Comparison of ENCODE assay signal across 30 cellular contexts in the genomic region with DNA sequence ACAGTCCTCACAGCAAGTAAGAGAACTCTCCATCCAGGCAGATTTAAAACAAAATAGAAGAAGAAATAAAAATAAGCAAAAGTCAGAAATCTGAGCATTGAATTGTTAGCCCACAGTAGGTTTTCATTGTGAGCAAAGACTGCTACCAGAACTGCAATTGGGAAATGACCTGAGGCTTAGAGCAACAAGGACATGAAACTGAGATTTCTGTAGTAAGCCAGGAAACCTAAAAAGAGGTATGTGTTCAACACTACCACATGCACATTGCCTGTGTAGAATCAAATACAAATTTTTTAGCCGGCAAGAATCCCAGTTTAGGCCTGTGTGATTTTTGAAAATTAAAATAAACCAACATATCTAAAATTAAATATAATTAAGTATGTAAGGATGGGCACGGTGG.
"Had no signal": no experiment of that assay in that cellular context is flagged by ENCODE, and none has a peak within 500 bp of the region (broad histone marks: within the 10 kb centered on the region; RNA-seq: fewer than 3 reads in every experiment).

No MANE protein-coding gene starts in this region.

- H3K27ac ChIP-seq: adrenal gland, ascending aorta, body of pancreas, brain microvascular endothelial cell, breast epithelium, cardiac muscle cell had no signal

- H3K4me3 ChIP-seq: adrenal gland, ascending aorta, body of pancreas, breast epithelium, cardiac muscle cell had no signal

- H3K4me1 ChIP-seq: adrenal gland, ascending aorta, body of pancreas, breast epithelium had no signal

- H3K9me3 ChIP-seq: adrenal gland, ascending aorta, body of pancreas had no signal

- ATAC-seq: activated naive CD4-positive, alpha-beta T cell treated with anti-CD3 and anti-CD28 coated beads, Interleukin-2, amount 50 U/mL, for 72 hours; activated naive CD8-positive, alpha-beta T cell treated with anti-CD3 and anti-CD28 coated beads, Interleukin-2, amount 50 U/mL, for 24 hours; activated T-cell treated with anti-CD3 and anti-CD28 coated beads, Interleukin-2, amount 50 U/mL, for 4 hours; activated T-cell treated with anti-CD3 and anti-CD28 coated beads, Interleukin-2, amount 50 U/mL, for 72 hours; activated T-helper 17 cell treated with anti-CD3 and anti-CD28 coated beads, Interleukin-2, amount 50 U/mL, for 72 hours; body of pancreas had no signal

- H3K27me3 ChIP-seq: adrenal gland, ascending aorta, body of pancreas, brain microvascular endothelial cell, breast epithelium, cardiac muscle cell had no signal

- DNase-seq: activated effector memory CD4-positive, alpha-beta T cell treated with anti-CD3 and anti-CD28 coated beads, Interleukin-2, amount 50 U/mL, for 16 hours; activated effector memory CD4-positive, alpha-beta T cell treated with Interleukin-2 at 50 U/mL for 16 hours; activated gamma-delta T cell; activated gamma-delta T cell treated with Interleukin-2 at 50 U/mL for 16 hours; activated naive CD4-positive, alpha-beta T cell; activated naive CD4-positive, alpha-beta T cell treated with anti-CD3 and anti-CD28 coated beads for 36 hours; activated naive CD4-positive, alpha-beta T cell treated with anti-CD3 and anti-CD28 coated beads, Interleukin-2, amount 10 ng/mL, durations not matched to agents 7 days and 5 days; activated naive CD4-positive, alpha-beta T cell treated with anti-CD3 and anti-CD28 coated beads, Interleukin-2, amount 50 U/mL, for 16 hours; activated naive CD4-positive, alpha-beta T cell treated with Interleukin-2 at 50 U/mL for 16 hours; activated naive CD8-positive, alpha-beta T cell treated with anti-CD3 and anti-CD28 coated beads for 36 hours; activated naive CD8-positive, alpha-beta T cell treated with anti-CD3 and anti-CD28 coated beads, Interleukin-2, amount 10 ng/mL, durations not matched to agents 7 days and 5 days; activated naive CD8-positive, alpha-beta T cell treated with anti-CD3 and anti-CD28 coated beads, Interleukin-2, amount 50 U/mL, for 24 hours; activated T-cell treated with anti-CD3 and anti-CD28 coated beads, Interleukin-2, amount 50 U/mL, for 4 hours; activated T-cell treated with anti-CD3 and anti-CD28 coated beads, Interleukin-2, amount 50 U/mL, for 48 hours; activated T-cell treated with anti-CD3 and anti-CD28 coated beads, Interleukin-2, amount 50 U/mL, for 72 hours; adrenal gland; amniotic stem cell; amygdala; anterior cingulate cortex; aorta; body of pancreas; brain microvascular endothelial cell; caudate nucleus; central memory CD4-positive, alpha-beta T cell; cerebellar nuclear complex had no signal

- H3K36me3 ChIP-seq: adrenal gland, ascending aorta, brain microvascular endothelial cell, breast epithelium, cardiac muscle cell had no signal
